In genomic region chr15:40472171-40472727, GRCh38 we compare ENCODE assay signal across 9 cellular contexts. TPM values are rescaled to one million over a fixed set of nuclear protein-coding genes. Genes with fewer than 3 reads are reported as not detected.
DNase-seq lines count a peak whose midpoint lies in the region; ATAC-seq and TF ChIP-seq lines count a peak whose summit lies in the region.
"Had no signal": no experiment of that assay in that cellular context is flagged by ENCODE, and none has a peak within 500 bp of the region (broad histone marks: within the 10 kb centered on the region; RNA-seq: fewer than 3 reads in every experiment).

No MANE protein-coding gene starts in this region.

- DNase-seq in AG04450 (ENCODE audit: low read depth, low spot score) (no peak), brain microvascular endothelial cell (no peak), myocyte (ENCODE audit: low read depth) (peak; percentile 22), activated gamma-delta T cell treated with Interleukin-2 at 50 U/mL for 16 hours (no peak), DMS79 (lab: John Stamatoyannopoulos, UW) (no peak), C1 segment of cervical spinal cord (lab: John Stamatoyannopoulos, UW) (no peak)
- DNase-seq: NCI-H774 had no signal

- H3K36me3 ChIP-seq in HUES6 (ENCODE audit: control insufficient read depth, insufficient read depth, low read length) (peaks cover 6% of the 10 kb centered on the region), brain microvascular endothelial cell (replicated peaks) (no peaks in the 10 kb centered on the region)

- H3K27ac ChIP-seq in AG04450 (ENCODE audit: low read depth, low read length) (no peak overlapping the region), HUES6 (ENCODE audit: low read depth, low read length) (no peak overlapping the region), brain microvascular endothelial cell (no peak overlapping the region)

- H3K4me1 ChIP-seq in HUES6 (ENCODE audit: control insufficient read depth, insufficient read depth, low read length): peaks cover 22% of the 10 kb centered on the region

- POLR2A ChIA-PET in AG04450 (lab: Yijun Ruan, JAX): no interaction called here

- in situ Hi-C loops in brain microvascular endothelial cell (cut with HindIII; ENCODE audit: low pct_ligation_motif_present, low sequenced_read_pairs): no loop called here

- ATAC-seq in HG03520 (IDR thresholded peaks at IDR 0.05; ENCODE audit: unreplicated experiment): no peak

- H3K27me3 ChIP-seq in AG04450 (ENCODE audit: control insufficient read depth, insufficient read depth, low read length) (peaks cover 11% of the 10 kb centered on the region), HUES6 (ENCODE audit: control insufficient read depth, insufficient read depth, low read length) (peaks cover 6% of the 10 kb centered on the region; the same call in 1 of the 2 replicates), brain microvascular endothelial cell (replicated peaks) (no peaks in the 10 kb centered on the region)

- CTCF ChIA-PET in AG04450 (lab: Charles Lee): interaction anchor here (0.7 kb wide), 1 partner anchor 48 kb away, joined by 5 read pairs; no protein-coding TSS in a partner anchor

- no peak for TF ChIP-seq CTCF in AG04450 (IDR thresholded peaks at IDR 0.05; ENCODE audit: low read depth, low read length)
- TF ChIP-seq CTCF in brain microvascular endothelial cell (IDR thresholded peaks at IDR 0.05; ENCODE audit: low read depth, low read length, missing control alignments): no peak

- no peak overlapping the region for H3K9ac ChIP-seq in HUES6 (ENCODE audit: low read length)

- H3K9me3 ChIP-seq in AG04450 (ENCODE audit: control insufficient read depth, insufficient read depth, low read length): no peaks in the 10 kb centered on the region
- no peaks in the 10 kb centered on the region for H3K9me3 ChIP-seq in HUES6 (ENCODE audit: control insufficient read depth, insufficient read depth, low read depth, low read length)

- H3K4me3 ChIP-seq in AG04450 (ENCODE audit: low read depth, low read length) (peak overlapping the region; percentile 74), HUES6 (ENCODE audit: low read depth, low read length) (peak overlapping the region; percentile 69), brain microvascular endothelial cell (ENCODE audit: low read depth, low read length) (peak overlapping the region; percentile 70)

RNA-seq across cellular contexts. Expression of gene CHST14, which starts 1.5 kb away (rescaled TPM):
- 19.8 and 21.7 TPM in 2 replicates for polyA plus RNA-seq in AG04450 (2011; rRNA removed)
- polyA minus RNA-seq in AG04450 (2011; rRNA and poly(A)+ RNA removed): 12.9 and 15.0 TPM in 2 replicates
- 14.5 and 15.6 TPM in 2 replicates for total RNA-seq in myocyte
- 26.2 TPM for polyA plus RNA-seq in myocyte (2012)

RNA-seq across cellular contexts. Expression of gene BAHD1, which starts 31.5 kb away (rescaled TPM):
- 2.8 and 4.2 TPM in 2 replicates for polyA plus RNA-seq in AG04450 (2011; rRNA removed)
- polyA minus RNA-seq in AG04450 (2011; rRNA and poly(A)+ RNA removed): 4.3 and 6.8 TPM in 2 replicates
- 10.6 and 11.1 TPM in 2 replicates for total RNA-seq in myocyte
- 13.7 TPM for polyA plus RNA-seq in myocyte (2012)
